Comparison of ENCODE assay signal across 1 cellular context in the genomic region with DNA sequence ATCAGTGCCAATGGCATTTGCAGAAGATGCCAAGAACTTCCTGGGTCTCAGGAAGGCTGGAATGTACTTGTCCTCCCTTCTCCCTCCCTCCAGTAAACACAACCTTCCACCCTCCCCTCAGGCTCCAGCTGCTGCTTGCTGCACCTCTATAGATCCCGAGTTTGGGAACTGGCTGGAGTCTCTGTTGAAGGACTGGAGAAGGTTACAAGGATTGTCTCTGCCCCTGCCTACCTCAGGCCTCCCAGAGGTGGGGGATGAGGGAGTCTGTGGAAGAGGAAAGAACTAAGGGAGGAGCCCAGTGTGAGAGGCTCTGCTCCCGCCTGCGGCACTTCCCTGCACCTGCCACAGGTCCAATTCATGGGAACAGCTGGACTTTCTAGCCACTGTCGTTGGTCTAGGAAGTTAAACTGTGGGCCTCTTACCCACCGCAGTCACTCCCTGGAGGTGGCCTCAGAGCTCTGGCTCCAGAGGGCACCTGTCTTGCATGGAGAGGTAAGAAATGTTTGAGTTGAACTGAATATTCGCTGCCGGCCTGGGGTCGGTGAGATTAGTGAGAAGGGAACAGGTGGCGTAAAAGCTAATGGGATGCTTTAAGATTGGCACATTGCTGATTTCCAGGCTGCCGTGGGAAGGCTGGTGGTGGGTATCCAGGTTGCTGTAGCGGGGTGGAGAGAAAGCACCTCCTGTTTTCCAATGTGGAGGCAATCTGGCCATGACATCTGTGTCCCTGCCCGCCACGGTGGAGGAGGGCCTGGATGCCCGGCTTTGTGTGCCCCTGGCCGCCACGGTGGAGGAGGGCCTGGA.
TF ChIP-seq lines count a peak whose summit lies in the region.

No MANE protein-coding gene starts in this region.

TF ChIP-seq in WTC11, 78 proteins besides CTCF, POLR2A, EP300 and RAD21 (continued from another document):
- TF ChIP-seq, protein P1, sequence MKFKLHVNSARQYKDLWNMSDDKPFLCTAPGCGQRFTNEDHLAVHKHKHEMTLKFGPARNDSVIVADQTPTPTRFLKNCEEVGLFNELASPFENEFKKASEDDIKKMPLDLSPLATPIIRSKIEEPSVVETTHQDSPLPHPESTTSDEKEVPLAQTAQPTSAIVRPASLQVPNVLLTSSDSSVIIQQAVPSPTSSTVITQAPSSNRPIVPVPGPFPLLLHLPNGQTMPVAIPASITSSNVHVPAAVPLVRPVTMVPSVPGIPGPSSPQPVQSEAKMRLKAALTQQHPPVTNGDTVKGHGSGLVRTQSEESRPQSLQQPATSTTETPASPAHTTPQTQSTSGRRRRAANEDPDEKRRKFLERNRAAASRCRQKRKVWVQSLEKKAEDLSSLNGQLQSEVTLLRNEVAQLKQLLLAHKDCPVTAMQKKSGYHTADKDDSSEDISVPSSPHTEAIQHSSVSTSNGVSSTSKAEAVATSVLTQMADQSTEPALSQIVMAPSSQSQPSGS (CRISPR knock-in tag; IDR thresholded peaks at IDR 0.05; ENCODE audit: borderline replicate concordance, low read depth): no peak
- no peak for TF ChIP-seq CBFB (CRISPR knock-in tag; IDR thresholded peaks at IDR 0.05; ENCODE audit: low read depth)
- no peak for TF ChIP-seq ZNF219 (CRISPR knock-in tag; IDR thresholded peaks at IDR 0.05; ENCODE audit: borderline replicate concordance)
- no peak for TF ChIP-seq GTF2I (CRISPR knock-in tag; conservative IDR thresholded peaks at IDR 0.05)
- TF ChIP-seq JAZF1 (CRISPR knock-in tag; IDR thresholded peaks at IDR 0.05): no peak
- TF ChIP-seq MXD4 (CRISPR knock-in tag; IDR thresholded peaks at IDR 0.05; ENCODE audit: borderline replicate concordance): no peak
- no peak for TF ChIP-seq JUN (CRISPR knock-in tag; IDR thresholded peaks at IDR 0.05)
- TF ChIP-seq TCF7 (CRISPR knock-in tag; IDR thresholded peaks at IDR 0.05; ENCODE audit: low read depth): no peak
- no peak for TF ChIP-seq SOX15 (CRISPR knock-in tag; IDR thresholded peaks at IDR 0.05)
- TF ChIP-seq CREB1 (CRISPR knock-in tag; IDR thresholded peaks at IDR 0.05): no peak
- TF ChIP-seq FOXP1 (CRISPR knock-in tag; IDR thresholded peaks at IDR 0.05; ENCODE audit: borderline replicate concordance): no peak
- TF ChIP-seq PRRX2 (CRISPR knock-in tag; IDR thresholded peaks at IDR 0.05): no peak
- TF ChIP-seq, protein P2, sequence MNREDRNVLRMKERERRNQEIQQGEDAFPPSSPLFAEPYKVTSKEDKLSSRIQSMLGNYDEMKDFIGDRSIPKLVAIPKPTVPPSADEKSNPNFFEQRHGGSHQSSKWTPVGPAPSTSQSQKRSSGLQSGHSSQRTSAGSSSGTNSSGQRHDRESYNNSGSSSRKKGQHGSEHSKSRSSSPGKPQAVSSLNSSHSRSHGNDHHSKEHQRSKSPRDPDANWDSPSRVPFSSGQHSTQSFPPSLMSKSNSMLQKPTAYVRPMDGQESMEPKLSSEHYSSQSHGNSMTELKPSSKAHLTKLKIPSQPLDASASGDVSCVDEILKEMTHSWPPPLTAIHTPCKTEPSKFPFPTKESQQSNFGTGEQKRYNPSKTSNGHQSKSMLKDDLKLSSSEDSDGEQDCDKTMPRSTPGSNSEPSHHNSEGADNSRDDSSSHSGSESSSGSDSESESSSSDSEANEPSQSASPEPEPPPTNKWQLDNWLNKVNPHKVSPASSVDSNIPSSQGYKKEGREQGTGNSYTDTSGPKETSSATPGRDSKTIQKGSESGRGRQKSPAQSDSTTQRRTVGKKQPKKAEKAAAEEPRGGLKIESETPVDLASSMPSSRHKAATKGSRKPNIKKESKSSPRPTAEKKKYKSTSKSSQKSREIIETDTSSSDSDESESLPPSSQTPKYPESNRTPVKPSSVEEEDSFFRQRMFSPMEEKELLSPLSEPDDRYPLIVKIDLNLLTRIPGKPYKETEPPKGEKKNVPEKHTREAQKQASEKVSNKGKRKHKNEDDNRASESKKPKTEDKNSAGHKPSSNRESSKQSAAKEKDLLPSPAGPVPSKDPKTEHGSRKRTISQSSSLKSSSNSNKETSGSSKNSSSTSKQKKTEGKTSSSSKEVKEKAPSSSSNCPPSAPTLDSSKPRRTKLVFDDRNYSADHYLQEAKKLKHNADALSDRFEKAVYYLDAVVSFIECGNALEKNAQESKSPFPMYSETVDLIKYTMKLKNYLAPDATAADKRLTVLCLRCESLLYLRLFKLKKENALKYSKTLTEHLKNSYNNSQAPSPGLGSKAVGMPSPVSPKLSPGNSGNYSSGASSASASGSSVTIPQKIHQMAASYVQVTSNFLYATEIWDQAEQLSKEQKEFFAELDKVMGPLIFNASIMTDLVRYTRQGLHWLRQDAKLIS (CRISPR knock-in tag; IDR thresholded peaks at IDR 0.05; ENCODE audit: borderline replicate concordance): no peak
- TF ChIP-seq, protein P3, sequence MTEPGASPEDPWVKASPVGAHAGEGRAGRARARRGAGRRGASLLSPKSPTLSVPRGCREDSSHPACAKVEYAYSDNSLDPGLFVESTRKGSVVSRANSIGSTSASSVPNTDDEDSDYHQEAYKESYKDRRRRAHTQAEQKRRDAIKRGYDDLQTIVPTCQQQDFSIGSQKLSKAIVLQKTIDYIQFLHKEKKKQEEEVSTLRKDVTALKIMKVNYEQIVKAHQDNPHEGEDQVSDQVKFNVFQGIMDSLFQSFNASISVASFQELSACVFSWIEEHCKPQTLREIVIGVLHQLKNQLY (CRISPR knock-in tag; IDR thresholded peaks at IDR 0.05): no peak
- TF ChIP-seq GABPB1 (CRISPR knock-in tag; IDR thresholded peaks at IDR 0.05): no peak
- TF ChIP-seq, protein P4, sequence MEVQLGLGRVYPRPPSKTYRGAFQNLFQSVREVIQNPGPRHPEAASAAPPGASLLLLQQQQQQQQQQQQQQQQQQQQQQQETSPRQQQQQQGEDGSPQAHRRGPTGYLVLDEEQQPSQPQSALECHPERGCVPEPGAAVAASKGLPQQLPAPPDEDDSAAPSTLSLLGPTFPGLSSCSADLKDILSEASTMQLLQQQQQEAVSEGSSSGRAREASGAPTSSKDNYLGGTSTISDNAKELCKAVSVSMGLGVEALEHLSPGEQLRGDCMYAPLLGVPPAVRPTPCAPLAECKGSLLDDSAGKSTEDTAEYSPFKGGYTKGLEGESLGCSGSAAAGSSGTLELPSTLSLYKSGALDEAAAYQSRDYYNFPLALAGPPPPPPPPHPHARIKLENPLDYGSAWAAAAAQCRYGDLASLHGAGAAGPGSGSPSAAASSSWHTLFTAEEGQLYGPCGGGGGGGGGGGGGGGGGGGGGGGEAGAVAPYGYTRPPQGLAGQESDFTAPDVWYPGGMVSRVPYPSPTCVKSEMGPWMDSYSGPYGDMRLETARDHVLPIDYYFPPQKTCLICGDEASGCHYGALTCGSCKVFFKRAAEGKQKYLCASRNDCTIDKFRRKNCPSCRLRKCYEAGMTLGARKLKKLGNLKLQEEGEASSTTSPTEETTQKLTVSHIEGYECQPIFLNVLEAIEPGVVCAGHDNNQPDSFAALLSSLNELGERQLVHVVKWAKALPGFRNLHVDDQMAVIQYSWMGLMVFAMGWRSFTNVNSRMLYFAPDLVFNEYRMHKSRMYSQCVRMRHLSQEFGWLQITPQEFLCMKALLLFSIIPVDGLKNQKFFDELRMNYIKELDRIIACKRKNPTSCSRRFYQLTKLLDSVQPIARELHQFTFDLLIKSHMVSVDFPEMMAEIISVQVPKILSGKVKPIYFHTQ (CRISPR knock-in tag; IDR thresholded peaks at IDR 0.05): no peak
